Comparison of ENCODE assay signal across 20 cellular contexts in the genomic region with DNA sequence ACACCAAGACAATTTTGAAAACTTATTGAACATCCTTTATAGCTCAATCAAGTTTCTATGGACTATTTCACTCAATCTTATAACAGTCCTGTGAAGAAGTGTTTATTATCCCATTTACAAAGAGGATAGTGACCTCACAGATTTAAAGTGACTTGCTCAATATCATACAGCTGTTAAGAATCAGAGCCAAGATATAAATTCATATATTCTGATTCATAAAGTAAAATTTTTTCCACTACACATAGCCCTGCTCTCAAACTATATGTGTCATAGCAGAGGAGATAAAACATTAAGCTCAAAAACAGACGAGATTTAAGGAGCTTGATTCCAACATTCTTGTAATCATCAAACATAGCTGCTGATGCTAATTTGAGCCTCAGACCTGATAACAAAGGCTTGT.
DNase-seq lines count a peak whose midpoint lies in the region; TF ChIP-seq lines count a peak whose summit lies in the region.
"Had no signal": no experiment of that assay in that cellular context is flagged by ENCODE, and none has a peak within 500 bp of the region (broad histone marks: within the 10 kb centered on the region; RNA-seq: fewer than 3 reads in every experiment).

No MANE protein-coding gene starts in this region.

- intact Hi-C loops in tibial artery (cut with DNase I; ENCODE audit: low total_unique reads), result no loop called here

- H3K27ac ChIP-seq in tibial artery, result no peak overlapping the region
- H3K27ac ChIP-seq: BLaER1 treated with 17β-estradiol and CSF1 and Interleukin-3, amounts not matched to agents 10 nM and 100 nM had no signal

- no peak overlapping the region for H3K4me3 ChIP-seq in cardiac fibroblast (replicated peaks in 1 of 2; ENCODE audit: low read depth in 2 of 2, low read length in 2 of 2)
- H3K4me3 ChIP-seq in tibial artery, result no peak overlapping the region
- H3K4me3 ChIP-seq: BLaER1 treated with 17β-estradiol and CSF1 and Interleukin-3, amounts not matched to agents 10 nM and 100 nM; GM23338 had no signal

- DNase-seq in EL (peak; percentile 37), LHCN-M2 (ENCODE audit: low read depth) (peak; percentile 66), cardiac fibroblast (ENCODE audit: low read depth in 2 of 2) (peak; percentile 60 to 79), iris pigment epithelial cell (ENCODE audit: low read depth) (peak; percentile 78), NCI-H2029 treated with DMSO at 0.1 percent for 48 hours (lab: John Stamatoyannopoulos, UW) (no peak), NCI-H1105 (lab: John Stamatoyannopoulos, UW) (no peak), NCI-H1930 (lab: John Stamatoyannopoulos, UW) (no peak), tibial artery (no peak)
- DNase-seq: activated CD4-positive, alpha-beta T cell treated with anti-CD3 and anti-CD28 coated beads, Interleukin-2, amount 10 ng/mL, durations not matched to agents 7 days and 5 days; activated naive CD8-positive, alpha-beta T cell treated with anti-CD3 and anti-CD28 coated beads for 36 hours; COR-L47; foreskin melanocyte; naive B cell; NCI-H187; NCI-H2227 treated with DMSO at 0.1 percent for 48 hours; NCI-H748 treated with DMSO at 0.1 percent for 48 hours; nucleus accumbens; stimulated activated CD4-positive, alpha-beta T cell treated with anti-CD3 and anti-CD28 coated beads, Interleukin-2, amount 100 ng/mL, for 48 hours had no signal

- peaks cover 9 to 11% (median 9%) of the 10 kb centered on the region in 3 donors for H3K36me3 ChIP-seq in tibial artery

- H3K4me1 ChIP-seq in tibial artery, result peaks cover 0 to 21% (median 8%) of the 10 kb centered on the region in 4 donors
- H3K4me1 ChIP-seq: BLaER1 treated with 17β-estradiol and CSF1 and Interleukin-3, amounts not matched to agents 10 nM and 100 nM had no signal

- TF ChIP-seq CTCF in cardiac fibroblast (IDR thresholded peaks at IDR 0.05; ENCODE audit: low read depth, low read length), result no peak
- no peak for TF ChIP-seq CTCF in tibial artery (IDR thresholded peaks at IDR 0.05)

- no peaks in the 10 kb centered on the region for H3K9me3 ChIP-seq in tibial artery
- H3K9me3 ChIP-seq: BLaER1 treated with 17β-estradiol and CSF1 and Interleukin-3, amounts not matched to agents 10 nM and 100 nM had no signal

- no peaks in the 10 kb centered on the region for H3K27me3 ChIP-seq in tibial artery
- H3K27me3 ChIP-seq: BLaER1 treated with 17β-estradiol and CSF1 and Interleukin-3, amounts not matched to agents 10 nM and 100 nM had no signal

Comparison
In these comparisons a context has a peak if more than half of its experiments do, and no peak if none do; other contexts are left out.
1. DNase-seq: peak in EL (single experiment), LHCN-M2 (single experiment), cardiac fibroblast (2 of 2) and iris pigment epithelial cell (single experiment); none in NCI-H2029 treated with DMSO at 0.1 percent for 48 hours (single experiment), NCI-H1105 (single experiment), NCI-H1930 (0 of 2) and tibial artery (0 of 2).